ENCODE assay signal across 1 cellular context in genomic region chr11:92399702-92400101, GRCh38.
TF ChIP-seq lines count a peak whose summit lies in the region.

No MANE protein-coding gene starts in this region.

TF ChIP-seq in SK-N-SH, 30 proteins besides CTCF, POLR2A, EP300 and RAD21 (continued from another document):
- TF ChIP-seq ZBTB33 (IDR thresholded peaks at IDR 0.05; ENCODE audit: borderline replicate concordance, low read depth), result no peak
- TF ChIP-seq POLR2AphosphoS5 (IDR thresholded peaks at IDR 0.05; ENCODE audit: low read depth, low read length), result no peak
